Comparison of ENCODE assay signal across 28 cellular contexts in the genomic region with DNA sequence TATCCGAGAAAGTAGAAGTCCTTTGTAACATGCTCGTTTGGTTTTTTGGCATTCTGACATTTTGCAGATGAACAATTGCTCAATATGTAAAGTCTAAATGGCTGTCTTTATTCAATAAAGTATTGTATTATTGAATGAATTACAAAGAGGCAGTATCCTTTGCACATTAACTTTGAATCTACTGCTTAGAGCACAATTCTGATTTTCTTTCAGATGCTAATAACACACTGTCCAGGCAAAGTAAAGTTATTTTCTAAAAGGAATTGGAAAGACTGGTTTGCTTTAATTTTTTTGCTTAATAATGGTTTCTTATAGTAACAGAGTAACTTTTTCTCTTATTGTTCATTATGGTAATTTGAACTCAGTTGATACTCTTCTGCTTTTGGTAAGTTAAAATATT.
"Had no signal": no experiment of that assay in that cellular context is flagged by ENCODE, and none has a peak within 500 bp of the region (broad histone marks: within the 10 kb centered on the region; RNA-seq: fewer than 3 reads in every experiment).

No MANE protein-coding gene starts in this region.

- FAIRE-seq: astrocyte, bronchial epithelial cell had no signal

- DNase-seq: activated effector memory CD4-positive, alpha-beta T cell treated with anti-CD3 and anti-CD28 coated beads, Interleukin-2, amount 50 U/mL, for 16 hours; activated effector memory CD4-positive, alpha-beta T cell treated with Interleukin-2 at 50 U/mL for 16 hours; activated gamma-delta T cell; activated gamma-delta T cell treated with Interleukin-2 at 50 U/mL for 16 hours; activated naive CD4-positive, alpha-beta T cell; activated naive CD4-positive, alpha-beta T cell treated with anti-CD3 and anti-CD28 coated beads for 36 hours; activated naive CD4-positive, alpha-beta T cell treated with anti-CD3 and anti-CD28 coated beads, Interleukin-2, amount 10 ng/mL, durations not matched to agents 7 days and 5 days; activated naive CD4-positive, alpha-beta T cell treated with Interleukin-2 at 50 U/mL for 16 hours; activated naive CD8-positive, alpha-beta T cell treated with anti-CD3 and anti-CD28 coated beads for 36 hours; activated naive CD8-positive, alpha-beta T cell treated with anti-CD3 and anti-CD28 coated beads, Interleukin-2, amount 10 ng/mL, durations not matched to agents 7 days and 5 days; activated naive CD8-positive, alpha-beta T cell treated with anti-CD3 and anti-CD28 coated beads, Interleukin-2, amount 50 U/mL, for 24 hours; activated T-cell treated with anti-CD3 and anti-CD28 coated beads for 4 hours; activated T-cell treated with anti-CD3 and anti-CD28 coated beads, Interleukin-2, amount 50 U/mL, for 1 hour; activated T-cell treated with anti-CD3 and anti-CD28 coated beads, Interleukin-2, amount 50 U/mL, for 24 hours; activated T-cell treated with anti-CD3 and anti-CD28 coated beads, Interleukin-2, amount 50 U/mL, for 4 hours; activated T-cell treated with anti-CD3 and anti-CD28 coated beads, Interleukin-2, amount 50 U/mL, for 72 hours; adrenal gland; amniotic stem cell; amygdala; anterior cingulate cortex; aorta; body of pancreas; brain microvascular endothelial cell; caudate nucleus; central memory CD4-positive, alpha-beta T cell; cerebellar nuclear complex had no signal
